ENCODE assay signal across 15 cellular contexts in the genomic region with DNA sequence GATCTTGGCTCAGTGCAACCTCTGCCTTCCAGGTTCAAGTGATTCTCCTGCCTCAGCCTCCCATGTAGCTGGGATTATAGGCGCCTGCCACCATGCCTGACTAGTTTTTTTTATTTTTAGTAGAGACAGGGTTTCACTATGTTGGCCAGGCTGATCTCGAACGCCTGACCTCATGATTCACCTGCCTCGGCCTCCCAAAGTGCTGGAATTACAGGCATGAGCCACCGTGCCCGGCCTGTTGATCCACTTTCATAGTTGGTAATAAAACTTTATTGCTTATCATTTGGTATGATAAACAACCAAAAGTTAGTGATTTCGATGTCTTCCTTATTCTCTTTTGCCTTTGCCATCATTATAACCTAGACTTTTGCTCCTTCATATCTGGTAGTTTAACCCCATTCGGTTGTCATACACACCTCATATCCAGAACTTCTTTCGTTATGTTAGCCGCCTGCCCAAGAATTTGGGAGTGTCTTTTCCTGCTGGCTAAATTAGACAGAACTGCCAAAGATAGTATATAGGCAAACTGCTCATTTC.
"Had no signal": no experiment of that assay in that cellular context is flagged by ENCODE, and none has a peak within 500 bp of the region (broad histone marks: within the 10 kb centered on the region; RNA-seq: fewer than 3 reads in every experiment).

No MANE protein-coding gene starts in this region.

- H3K4me3 ChIP-seq: esophagus squamous epithelium, heart right ventricle, thoracic aorta had no signal

- H3K27me3 ChIP-seq: esophagus squamous epithelium, heart right ventricle had no signal

- H3K36me3 Mint-ChIP-seq: immature natural killer cell had no signal

- FAIRE-seq: bronchial epithelial cell, urothelium cell line had no signal

- H3K36me3 ChIP-seq: thoracic aorta had no signal

- H3K4me3 Mint-ChIP-seq: activated naive CD8-positive, alpha-beta T cell; immature natural killer cell; memory B cell; naive thymus-derived CD4-positive, alpha-beta T cell; stimulated activated naive B cell treated with anti-CD40 and anti-IgM and Interleukin-4, amounts not matched to agents 10 μg/mL and 1 μg/mL and 100 μg/mL, for 72 hours had no signal

- H3K9me3 ChIP-seq: esophagus squamous epithelium, heart right ventricle, thoracic aorta had no signal

- H3K27ac Mint-ChIP-seq: activated naive CD8-positive, alpha-beta T cell; immature natural killer cell; memory B cell; stimulated activated naive B cell treated with anti-CD40 and anti-IgM and Interleukin-4, amounts not matched to agents 10 μg/mL and 1 μg/mL and 100 μg/mL, for 72 hours had no signal

- ATAC-seq: heart right ventricle; naive thymus-derived CD4-positive, alpha-beta T cell; stimulated activated naive B cell treated with anti-CD40 and anti-IgM and Interleukin-4, amounts not matched to agents 10 μg/mL and 1 μg/mL and 100 μg/mL, for 72 hours had no signal

- H3K27me3 Mint-ChIP-seq: activated naive CD8-positive, alpha-beta T cell; memory B cell; naive thymus-derived CD4-positive, alpha-beta T cell; stimulated activated naive B cell treated with anti-CD40 and anti-IgM and Interleukin-4, amounts not matched to agents 10 μg/mL and 1 μg/mL and 100 μg/mL, for 72 hours had no signal

- DNase-seq: activated CD4-positive, alpha-beta T cell treated with anti-CD3 and anti-CD28 coated beads, Interleukin-2, amount 50 U/mL, for 4 hours; cerebellar nuclear complex; dermis blood vessel endothelial cell; effector memory CD4-positive, alpha-beta T cell; esophagus squamous epithelium; heart right ventricle; immature natural killer cell; naive thymus-derived CD4-positive, alpha-beta T cell; stimulated activated naive B cell treated with anti-CD40 and anti-IgM and Interleukin-4, amounts not matched to agents 10 μg/mL and 1 μg/mL and 100 μg/mL, for 72 hours; WERI-Rb-1 had no signal

- H3K27ac ChIP-seq: heart right ventricle, thoracic aorta, WERI-Rb-1 had no signal
